2 cellular contexts compared by ENCODE assay signal in the genomic region with DNA sequence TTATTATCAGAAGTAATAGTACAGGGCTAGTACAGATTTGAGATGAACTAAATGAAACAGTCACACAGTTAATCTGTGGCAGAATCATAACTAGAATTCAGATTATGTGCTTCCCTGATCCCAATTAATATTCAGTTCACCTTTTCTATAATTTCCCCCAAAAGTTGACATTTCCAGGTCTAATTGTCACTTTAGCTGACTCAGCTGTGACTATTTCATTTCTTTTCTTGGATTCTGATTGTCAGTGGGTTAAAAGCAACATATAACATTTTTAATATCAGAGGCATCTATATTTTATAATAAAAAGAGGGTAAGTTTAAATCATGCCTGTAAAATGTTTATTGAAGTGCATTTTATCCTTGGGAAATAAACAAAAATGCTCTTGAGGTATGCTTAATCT.
TF ChIP-seq lines count a peak whose summit lies in the region.

No MANE protein-coding gene starts in this region.

TF ChIP-seq in IMR-90, 13 proteins besides CTCF, POLR2A, EP300 and RAD21:
- TF ChIP-seq MAZ (IDR thresholded peaks at IDR 0.05; ENCODE audit: borderline replicate concordance, low read depth, low read length) (no peak), MAFK (IDR thresholded peaks at IDR 0.05; ENCODE audit: low read depth, low read length) (peak; percentile 65)

TF ChIP-seq in K562, 482 proteins besides CTCF, POLR2A, EP300 and RAD21:
- TF ChIP-seq ZBTB2 (IDR thresholded peaks at IDR 0.05) (no peak), MAFK (IDR thresholded peaks at IDR 0.05; ENCODE audit: low read length) (0 out of 2 replicates have a peak, but pooled peaks have one; percentile 32), MAFG (tag; conservative IDR thresholded peaks at IDR 0.05) (peak; percentile 28; the same call in 1 of the 2 replicates), ZNF316 (IDR thresholded peaks at IDR 0.05) (peak; percentile 85), ZNF785 (CRISPR knock-in tag; IDR thresholded peaks at IDR 0.05) (no peak), MAFF (IDR thresholded peaks at IDR 0.05; ENCODE audit: low read length) (peak; percentile 40), C11orf30 (IDR thresholded peaks at IDR 0.05; ENCODE audit: low read depth) (peak; percentile 74)
- TF ChIP-seq, protein P1, sequence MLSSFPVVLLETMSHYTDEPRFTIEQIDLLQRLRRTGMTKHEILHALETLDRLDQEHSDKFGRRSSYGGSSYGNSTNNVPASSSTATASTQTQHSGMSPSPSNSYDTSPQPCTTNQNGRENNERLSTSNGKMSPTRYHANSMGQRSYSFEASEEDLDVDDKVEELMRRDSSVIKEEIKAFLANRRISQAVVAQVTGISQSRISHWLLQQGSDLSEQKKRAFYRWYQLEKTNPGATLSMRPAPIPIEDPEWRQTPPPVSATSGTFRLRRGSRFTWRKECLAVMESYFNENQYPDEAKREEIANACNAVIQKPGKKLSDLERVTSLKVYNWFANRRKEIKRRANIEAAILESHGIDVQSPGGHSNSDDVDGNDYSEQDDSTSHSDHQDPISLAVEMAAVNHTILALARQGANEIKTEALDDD (IDR thresholded peaks at IDR 0.05): 0 out of 2 replicates have a peak, but pooled peaks have one; percentile 24
